Comparison of ENCODE assay signal across 8 cellular contexts in genomic region chr7:93055543-93056107, GRCh38.
DNase-seq lines count a peak whose midpoint lies in the region; ATAC-seq and TF ChIP-seq lines count a peak whose summit lies in the region.

No MANE protein-coding gene starts in this region.

- ATAC-seq in GM19395 (IDR thresholded peaks at IDR 0.05; ENCODE audit: unreplicated experiment) (peak; percentile 82), GM18858 (IDR thresholded peaks at IDR 0.05; ENCODE audit: unreplicated experiment) (no peak)

- no peak overlapping the region for H3K4me3 Mint-ChIP-seq in neural crest cell

- no peak overlapping the region for H3K27ac Mint-ChIP-seq in neural crest cell (ENCODE audit: unreplicated experiment)

- H3K27me3 Mint-ChIP-seq in neural crest cell (ENCODE audit: low read depth), result peaks cover 53% of the 10 kb centered on the region

- H3K4me3 ChIP-seq in epithelial cell of proximal tubule (ENCODE audit: low read depth, low read length), result no peak overlapping the region

- DNase-seq in COR-L47 (lab: John Stamatoyannopoulos, UW), result peak; percentile 21
- peak; percentile 55 for DNase-seq in M059J (ENCODE audit: low read depth)
- peak; percentile 9 to 43 for DNase-seq in SHP77 (lab: John Stamatoyannopoulos, UW)
- no peak for DNase-seq in epithelial cell of proximal tubule (ENCODE audit: low read depth)
- no peak for DNase-seq in neural crest cell (ENCODE audit: low read depth, low spot score)
- DNase-seq in UCSD-AML1 (lab: John Stamatoyannopoulos, UW; ENCODE audit: unreplicated experiment), result no peak

- no peaks in the 10 kb centered on the region for H3K36me3 Mint-ChIP-seq in neural crest cell (ENCODE audit: low read depth)

- TF ChIP-seq CTCF in epithelial cell of proximal tubule (conservative IDR thresholded peaks at IDR 0.05; ENCODE audit: low read depth, low read length), result peak; percentile 65
- peak; percentile 90 for TF ChIP-seq CTCF in neural crest cell (conservative IDR thresholded peaks at IDR 0.05)

- H3K4me1 Mint-ChIP-seq in neural crest cell, result no peaks in the 10 kb centered on the region

- no peaks in the 10 kb centered on the region for H3K9me3 Mint-ChIP-seq in neural crest cell

Comparison
In these comparisons a context has a peak if more than half of its experiments do, and no peak if none do; other contexts are left out.
1. DNase-seq: peak in COR-L47 (single experiment), M059J (single experiment) and SHP77 (2 of 2); none in epithelial cell of proximal tubule (single experiment), neural crest cell (single experiment) and UCSD-AML1 (single experiment).